Comparison of ENCODE assay signal across 8 cellular contexts in the genomic region with DNA sequence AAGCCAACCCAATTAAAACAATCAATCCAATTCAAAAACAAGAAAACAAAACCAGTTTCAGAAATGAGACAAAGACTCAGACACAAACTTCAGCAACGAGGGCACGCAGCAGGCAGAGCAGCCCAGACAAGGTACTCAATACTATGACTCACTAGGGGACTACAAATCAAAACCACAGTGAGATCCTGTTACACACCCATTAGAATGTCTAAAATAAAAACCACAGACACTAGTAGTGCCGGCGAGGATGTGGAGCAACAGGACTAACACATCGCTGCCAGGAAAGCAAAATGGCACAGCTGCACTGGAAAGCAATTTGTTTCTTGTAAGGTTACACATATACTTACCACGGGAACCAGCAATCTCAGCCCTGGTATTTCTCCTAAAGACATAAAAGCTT. TPM values are rescaled to one million over a fixed set of nuclear protein-coding genes. Genes with fewer than 3 reads are reported as not detected.
DNase-seq lines count a peak whose midpoint lies in the region; ATAC-seq and TF ChIP-seq lines count a peak whose summit lies in the region.

No MANE protein-coding gene starts in this region.

- no peak overlapping the region for H3K27ac ChIP-seq in lung (ENCODE audit: low read depth in 1 of 2, low read length in 1 of 2)

- TF ChIP-seq CTCF in lung (IDR thresholded peaks at IDR 0.05; ENCODE audit: control extremely low read depth, extremely low read depth), result no peak

- H3K36me3 ChIP-seq in lung (ENCODE audit: control insufficient read depth in 2 of 2, insufficient read depth in 2 of 2, low read length in 2 of 2), result no peaks in the 10 kb centered on the region

- H3K4me3 ChIP-seq in lung, result no peak overlapping the region

- ATAC-seq in lung (ENCODE audit: insufficient read depth, low FRiP score) (peak; percentile 45), GM21737 (IDR thresholded peaks at IDR 0.05; ENCODE audit: unreplicated experiment) (no peak)

- 32 to 52% methylated on average over 6 of the region's 6 CpGs for WGBS in lung, 2 donors

- H3K9me3 ChIP-seq in lung (ENCODE audit: control insufficient read depth in 2 of 2, insufficient read depth in 1 of 2, low read length in 1 of 2), result peaks cover 0 to 7% of the 10 kb centered on the region in 2 donors

- no peaks in the 10 kb centered on the region for H3K4me1 ChIP-seq in lung (ENCODE audit: control insufficient read depth in 2 of 2, insufficient read depth in 2 of 2, low read length in 2 of 2)

- peak; percentile 10 for DNase-seq in DMS79 (lab: John Stamatoyannopoulos, UW)
- peak; percentile 82 to 85 for DNase-seq in Kasumi-1 (lab: John Stamatoyannopoulos, UW)
- peak; percentile 44 to 45 for DNase-seq in activated T-cell treated with anti-CD3 and anti-CD28 coated beads, Interleukin-2, amount 50 U/mL, for 48 hours
- DNase-seq in lung (ENCODE audit: low spot score), result no peak
- no peak for DNase-seq in COLO829 (ENCODE audit: low spot score)
- no peak for DNase-seq in cerebellar cortex (ENCODE audit: low spot score)
- DNase-seq in HuH-7 (ENCODE audit: low spot score), result no peak

- no peaks in the 10 kb centered on the region for H3K27me3 ChIP-seq in lung (ENCODE audit: control insufficient read depth, insufficient read depth)

RNA-seq across cellular contexts. Expression of gene MAS1L, which starts 28.4 kb away (rescaled TPM):
- not detected for total RNA-seq in lung
- polyA plus RNA-seq in lung, result not detected

RNA-seq across cellular contexts. Expression of gene UBD, which starts 43.4 kb away (rescaled TPM):
- 10 to 100 TPM in 1 of 2 donors, 1 to 10 TPM in 1; 2.1 to 15.1 TPM for total RNA-seq in lung
- polyA plus RNA-seq in lung, result 10 to 100 TPM in 1 of 2 donors, 1 to 10 TPM in 1; 2.1 to 19.4 TPM

RNA-seq across cellular contexts. Expression of gene OR2H1, which starts 59.2 kb away (rescaled TPM):
- total RNA-seq in lung, result not detected
- not detected for polyA plus RNA-seq in lung

RNA-seq across cellular contexts. Expression of gene OR11A1, which starts 59.2 kb away (rescaled TPM):
- not detected for total RNA-seq in lung
- polyA plus RNA-seq in lung, result not detected

Comparison
In these comparisons a context has a peak if more than half of its experiments do, and no peak if none do; other contexts are left out.
1. DNase-seq: peak in DMS79 (single experiment), Kasumi-1 (2 of 2) and activated T-cell treated with anti-CD3 and anti-CD28 coated beads, Interleukin-2, amount 50 U/mL, for 48 hours (2 of 2); none in lung (single experiment), COLO829 (single experiment), cerebellar cortex (single experiment) and HuH-7 (single experiment).